In genomic region chr5:997001-997474, GRCh38 we compare ENCODE assay signal across 8 cellular contexts. TPM values are rescaled to one million over a fixed set of nuclear protein-coding genes. Genes with fewer than 3 reads are reported as not detected.
A peak's percentile ranks its signal among the peaks of the same experiment; 100 is the strongest.
DNase-seq lines count a peak whose midpoint lies in the region; ATAC-seq, FAIRE-seq and TF ChIP-seq lines count a peak whose summit lies in the region.

No MANE protein-coding gene starts in this region.

- H2AK5ac ChIP-seq in H9 (ENCODE audit: insufficient read length, low read length), result no peak overlapping the region

- H3K27ac ChIP-seq in H9 (ENCODE audit: insufficient read length, low read depth, low read length), result no peak overlapping the region
- H3K27ac ChIP-seq in colonic mucosa, result peak overlapping the region; percentile 7
- no peak overlapping the region for H3K27ac ChIP-seq in osteoblast (ENCODE audit: low read depth, low read length)

- H3K79me2 ChIP-seq in H9 (ENCODE audit: insufficient read depth, low read length) (no peaks in the 10 kb centered on the region), osteoblast (ENCODE audit: insufficient read depth, low read length) (no peaks in the 10 kb centered on the region)

- TF ChIP-seq CTCF in H9 (conservative IDR thresholded peaks at IDR 0.05) (no peak), colonic mucosa (IDR thresholded peaks at IDR 0.05) (no peak), osteoblast (IDR thresholded peaks at IDR 0.05; ENCODE audit: extremely low read depth, low read depth, low read length) (no peak), HFFc6 (IDR thresholded peaks at IDR 0.05) (no peak)

- H2BK15ac ChIP-seq in H9 (ENCODE audit: low read depth, low read length), result no peak overlapping the region

- DNase-seq in H9 (peak; percentile 53), NOMO-1 (lab: John Stamatoyannopoulos, UW; ENCODE audit: unreplicated experiment in 2 of 2) (peak; percentile 91 to 98), colonic mucosa (no peak), osteoblast (ENCODE audit: insufficient read length, low spot score, missing footprints) (peak; percentile 76), HFFc6 (no peak), GM19239 (ENCODE audit: insufficient read length, low spot score) (no peak), NCI-H82 treated with DMSO at 0.1 percent for 48 hours (lab: John Stamatoyannopoulos, UW; ENCODE audit: unreplicated experiment) (no peak)

- H3K9me3 ChIP-seq in H9 (ENCODE audit: control insufficient read depth, low read depth, low read length) (no peaks in the 10 kb centered on the region), colonic mucosa (no peaks in the 10 kb centered on the region), osteoblast (ENCODE audit: low read depth, low read length) (no peaks in the 10 kb centered on the region)

- peak overlapping the region in 1 of 3 experiments; percentile 30; a peak in 1 of 7 replicates for H3K27ac Mint-ChIP-seq in H9
- H3K27ac Mint-ChIP-seq in HFFc6, result no peak overlapping the region

- H3K4me1 Mint-ChIP-seq in H9 (peaks cover 7 to 10% of the 10 kb centered on the region in 2 experiments), HFFc6 (ENCODE audit: low read depth) (peaks cover 7% of the 10 kb centered on the region)

- H4K5ac ChIP-seq in H9 (ENCODE audit: insufficient read length, low read depth, low read length), result no peak overlapping the region

- no peak overlapping the region for H3K56ac ChIP-seq in H9 (ENCODE audit: insufficient read length, low read depth, low read length)

- no peaks in the 10 kb centered on the region for H3K23me2 ChIP-seq in H9 (ENCODE audit: insufficient read length, low read depth, low read length, poor library complexity, severe bottlenecking)

- H3K27me3 ChIP-seq in H9 (ENCODE audit: insufficient read depth, low read length), result no peaks in the 10 kb centered on the region
- H3K27me3 ChIP-seq in colonic mucosa, result no peaks in the 10 kb centered on the region
- H3K27me3 ChIP-seq in osteoblast (ENCODE audit: insufficient read depth, low read length), result peaks cover 18% of the 10 kb centered on the region

- H3K4me1 ChIP-seq in H9 (ENCODE audit: insufficient read depth, low read length) (no peaks in the 10 kb centered on the region), colonic mucosa (no peaks in the 10 kb centered on the region), osteoblast (ENCODE audit: insufficient read depth, low read length) (peaks cover 7% of the 10 kb centered on the region)

- no peak overlapping the region for H3K23ac ChIP-seq in H9 (ENCODE audit: insufficient read length, low read depth, low read length)

- no peaks in the 10 kb centered on the region for H3K79me1 ChIP-seq in H9 (ENCODE audit: insufficient read depth, low read depth, low read length, poor library complexity, severe bottlenecking)

- ATAC-seq in HG02571 (IDR thresholded peaks at IDR 0.05; ENCODE audit: unreplicated experiment), result no peak

- no peak overlapping the region for H4K8ac ChIP-seq in H9 (replicated peaks; ENCODE audit: insufficient read length, low read depth, low read length)

- H3K36me3 Mint-ChIP-seq in H9 (ENCODE audit: insufficient read depth in 1 of 3, low read depth in 3 of 3) (no peaks in the 10 kb centered on the region), HFFc6 (ENCODE audit: low read depth) (no peaks in the 10 kb centered on the region)

- no CpG with 5 or more reads among the region's 4 CpGs for WGBS in H9 (ENCODE audit: extremely low coverage, insufficient read length, low lambda C conversion rate)

- no peak overlapping the region for H2BK5ac ChIP-seq in H9 (ENCODE audit: insufficient read length, low read length)

- H2BK120ac ChIP-seq in H9 (ENCODE audit: low read depth, low read length, poor library complexity, severe bottlenecking), result no peak overlapping the region

- H4K20me1 ChIP-seq in H9 (ENCODE audit: control insufficient read depth, insufficient read depth, insufficient read length), result peaks cover 2% of the 10 kb centered on the region
- H4K20me1 ChIP-seq in osteoblast (ENCODE audit: insufficient read depth, low read length), result no peaks in the 10 kb centered on the region

- no peak overlapping the region for H3K18ac ChIP-seq in H9 (ENCODE audit: insufficient read length, low read depth, low read length)

- intact Hi-C loops in colonic mucosa (cut with DNase I), result no loop called here

- H3K27me3 Mint-ChIP-seq in H9 (ENCODE audit: low read depth) (peaks cover 16% of the 10 kb centered on the region), HFFc6 (ENCODE audit: insufficient read depth) (peaks cover 40% of the 10 kb centered on the region)

- H3K9ac ChIP-seq in H9 (ENCODE audit: extremely low read depth, insufficient read length, low read length) (no peak overlapping the region), colonic mucosa (ENCODE audit: low read depth in 2 of 2, low read length in 2 of 2) (no peak overlapping the region)

- no peak overlapping the region for H2BK12ac ChIP-seq in H9 (ENCODE audit: insufficient read length, low read depth, low read length)

- no peak overlapping the region for H3K14ac ChIP-seq in H9 (ENCODE audit: insufficient read depth, low read length)

- no peak for FAIRE-seq in GM19239 (lab: Jason Lieb, UNC)

- H3K4me3 ChIP-seq in colonic mucosa (no peak overlapping the region), osteoblast (ENCODE audit: insufficient read depth, low read length) (no peak overlapping the region)

- H3K4me2 ChIP-seq in H9 (ENCODE audit: insufficient read depth, insufficient read length, low read length), result no peak overlapping the region
- no peak overlapping the region for H3K4me2 ChIP-seq in osteoblast (ENCODE audit: insufficient read depth, low read length)

- H3K9me3 Mint-ChIP-seq in H9 (no peaks in the 10 kb centered on the region), HFFc6 (no peaks in the 10 kb centered on the region)

- no peak overlapping the region for H4K91ac ChIP-seq in H9 (ENCODE audit: insufficient read length, low read depth, low read length)

- H3K4me3 Mint-ChIP-seq in H9 (no peak overlapping the region), HFFc6 (no peak overlapping the region)

- H2AFZ ChIP-seq in H9 (ENCODE audit: low read length) (no peak overlapping the region), osteoblast (ENCODE audit: low read length) (no peak overlapping the region)

- H3T11ph ChIP-seq in H9 (ENCODE audit: low read length), result no peak overlapping the region

- no peaks in the 10 kb centered on the region for H3K36me3 ChIP-seq in colonic mucosa
- no peaks in the 10 kb centered on the region for H3K36me3 ChIP-seq in osteoblast (ENCODE audit: insufficient read depth, low read length)

- H3K4ac ChIP-seq in H9 (ENCODE audit: low read depth, low read length), result no peak overlapping the region

- H2BK20ac ChIP-seq in H9 (ENCODE audit: low read depth, low read length, poor library complexity, severe bottlenecking), result no peak overlapping the region

RNA-seq across cellular contexts. Expression of gene NKD2, which starts 11.6 kb away (rescaled TPM):
- total RNA-seq in H9 (2021) (7.3 and 7.7 TPM in 2 replicates), colonic mucosa (1 to 10 TPM in 1 of 2 donors, under 1 TPM in 1; 0.94 to 1.9 TPM), osteoblast (under 0.01 TPM in 1 of 2 replicates, not detected in the other)
- not detected for total RNA-seq in HFFc6 (2021; fragmentation: NEBNext Ultra II Directional; extraction: Animal tissue kit (Norgen Biotek cat#: 25700))

Comparison
In these comparisons a context has a peak if more than half of its experiments do, and no peak if none do; other contexts are left out.
1. DNase-seq: peak in H9 (single experiment), NOMO-1 (2 of 2) and osteoblast (single experiment); none in colonic mucosa (single experiment), HFFc6 (single experiment), GM19239 (single experiment) and NCI-H82 treated with DMSO at 0.1 percent for 48 hours (single experiment).